ENCODE assay signal across 22 cellular contexts in the genomic region with DNA sequence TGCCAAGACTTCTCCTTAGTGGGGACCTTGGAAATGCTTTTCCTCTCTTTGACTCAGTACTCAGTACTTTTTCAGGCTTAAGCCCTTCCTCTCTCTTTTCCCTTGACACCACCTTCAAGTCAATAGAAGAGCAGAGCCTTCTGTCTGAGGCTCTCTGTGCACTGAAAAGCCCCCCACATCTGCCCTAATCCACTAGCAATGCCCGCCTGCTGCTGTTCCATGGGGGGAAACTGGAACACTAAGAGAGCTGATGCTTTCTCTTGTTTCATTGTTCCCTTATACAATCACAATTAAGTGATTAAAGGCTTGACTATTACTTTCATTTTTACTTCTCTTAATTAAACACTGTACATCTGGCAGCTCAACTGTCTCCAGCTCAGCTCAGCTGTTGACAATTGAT.
A peak's percentile ranks its signal among the peaks of the same experiment; 100 is the strongest.
DNase-seq lines count a peak whose midpoint lies in the region; ATAC-seq and TF ChIP-seq lines count a peak whose summit lies in the region.
"Had no signal": no experiment of that assay in that cellular context is flagged by ENCODE, and none has a peak within 500 bp of the region (broad histone marks: within the 10 kb centered on the region; RNA-seq: fewer than 3 reads in every experiment).

No MANE protein-coding gene starts in this region.

- H3K79me2 ChIP-seq in DND-41 (ENCODE audit: insufficient read depth, low read length) = no peaks in the 10 kb centered on the region

- peaks cover 4% of the 10 kb centered on the region for H3K9me3 ChIP-seq in DND-41 (ENCODE audit: insufficient read depth, low read length, severe bottlenecking)

- no peaks in the 10 kb centered on the region for H3K36me3 ChIP-seq in DND-41 (ENCODE audit: insufficient read depth, low read length)
- H3K36me3 ChIP-seq: BLaER1 had no signal

- H2AFZ ChIP-seq in DND-41 (ENCODE audit: low read depth, low read length) = peak overlapping the region; percentile 56; the same call in 1 of the 2 replicates

- H3K4me1 ChIP-seq in DND-41 (ENCODE audit: insufficient read depth, low read length) = peaks cover 40% of the 10 kb centered on the region

- H3K36me3 Mint-ChIP-seq in glutamatergic neuron (ENCODE audit: unreplicated experiment) = peaks cover 7% of the 10 kb centered on the region

- no peak overlapping the region for H3K9ac ChIP-seq in DND-41 (ENCODE audit: low read depth, low read length)
- H3K9ac ChIP-seq: BLaER1 had no signal

- peaks cover 10% of the 10 kb centered on the region for H3K9me3 Mint-ChIP-seq in glutamatergic neuron (ENCODE audit: unreplicated experiment)

- no peak overlapping the region for H3K4me2 ChIP-seq in DND-41 (ENCODE audit: insufficient read depth, low read length)
- H3K4me2 ChIP-seq: BLaER1 had no signal

- peak overlapping the region; percentile 54; the same call in 1 of the 2 replicates for H3K27ac ChIP-seq in DND-41 (ENCODE audit: low read length)
- H3K27ac ChIP-seq: 22Rv1, BLaER1, HL-60 had no signal

- no peaks in the 10 kb centered on the region for H4K20me1 ChIP-seq in DND-41 (ENCODE audit: insufficient read depth, low read length)
- H4K20me1 ChIP-seq: BLaER1 had no signal

- TF ChIP-seq CTCF in DND-41 (IDR thresholded peaks at IDR 0.05; ENCODE audit: borderline replicate concordance, extremely low read depth, low read length, poor library complexity, severe bottlenecking) (no peak), glutamatergic neuron (IDR thresholded peaks at IDR 0.05; ENCODE audit: partially characterized antibody, unreplicated experiment) (no peak)

- H3K4me3 Mint-ChIP-seq in glutamatergic neuron (ENCODE audit: unreplicated experiment) = peak overlapping the region; percentile 16
- H3K4me3 Mint-ChIP-seq: CD4-positive, alpha-beta T cell had no signal

- H3K27me3 ChIP-seq in DND-41 (ENCODE audit: insufficient read depth, low read length, poor library complexity) = no peaks in the 10 kb centered on the region
- H3K27me3 ChIP-seq: BLaER1 had no signal

- peak; percentile 1 for DNase-seq in NCI-H1105 treated with DMSO at 0.1 percent for 48 hours (lab: John Stamatoyannopoulos, UW)
- DNase-seq in NCI-H1105 (lab: John Stamatoyannopoulos, UW) = no peak
- DNase-seq in DND-41 = no peak
- DNase-seq in NCI-H524 treated with DMSO at 0.1 percent for 48 hours (lab: John Stamatoyannopoulos, UW) = peak; percentile 80
- DNase-seq in glutamatergic neuron = peak; percentile 17
- no peak for DNase-seq in stimulated activated CD8-positive, alpha-beta memory T cell treated with anti-CD3 and anti-CD28 coated beads, Interleukin-4, amount 100 ng/mL, for 48 hours
- DNase-seq in SIG-M5 treated with dmso at 0.1 percent for 504 hours (lab: John Stamatoyannopoulos, UW; ENCODE audit: unreplicated experiment) = no peak
- DNase-seq in HT-29 (ENCODE audit: low spot score) = no peak
- DNase-seq: ACHN; CD4-positive, alpha-beta T cell; COR-L47; DMS153; GOT3; HCEC 1CT; KBM-7; NCI-H2171; NCI-H446 treated with DMSO at 0.1 percent for 48 hours; SIG-M5 had no signal

- peaks cover 8% of the 10 kb centered on the region for H3K4me1 Mint-ChIP-seq in glutamatergic neuron (ENCODE audit: low read depth, unreplicated experiment)

- H3K27ac Mint-ChIP-seq in glutamatergic neuron (ENCODE audit: unreplicated experiment) = peak overlapping the region; percentile 83
- H3K27ac Mint-ChIP-seq: CD4-positive, alpha-beta T cell had no signal

- no peak overlapping the region for H3K4me3 ChIP-seq in DND-41 (ENCODE audit: low read depth in 1 of 2, low read length in 2 of 2)
- H3K4me3 ChIP-seq: BLaER1 had no signal

- peaks cover 6% of the 10 kb centered on the region for H3K27me3 Mint-ChIP-seq in glutamatergic neuron (ENCODE audit: unreplicated experiment)
- H3K27me3 Mint-ChIP-seq: CD4-positive, alpha-beta T cell had no signal

- no peak for ATAC-seq in DND-41 (ENCODE audit: insufficient read depth, low read depth)
- ATAC-seq: SK-N-SH treated with all-trans-retinoic acid at 6 μM for 48 hours had no signal

Comparison
In these comparisons a context has a peak if more than half of its experiments do, and no peak if none do; other contexts are left out.
1. DNase-seq: peak in NCI-H1105 treated with DMSO at 0.1 percent for 48 hours (single experiment), NCI-H524 treated with DMSO at 0.1 percent for 48 hours (single experiment) and glutamatergic neuron (single experiment); none in NCI-H1105 (single experiment), DND-41 (single experiment), stimulated activated CD8-positive, alpha-beta memory T cell treated with anti-CD3 and anti-CD28 coated beads, Interleukin-4, amount 100 ng/mL, for 48 hours (single experiment), SIG-M5 treated with dmso at 0.1 percent for 504 hours (single experiment) and HT-29 (single experiment).